Comparison of ENCODE assay signal across 25 cellular contexts in genomic region chr5:99076600-99077253, GRCh38.
A peak's percentile ranks its signal among the peaks of the same experiment; 100 is the strongest.
DNase-seq lines count a peak whose midpoint lies in the region; ATAC-seq, FAIRE-seq and TF ChIP-seq lines count a peak whose summit lies in the region.
"Had no signal": no experiment of that assay in that cellular context is flagged by ENCODE, and none has a peak within 500 bp of the region (broad histone marks: within the 10 kb centered on the region; RNA-seq: fewer than 3 reads in every experiment).

No MANE protein-coding gene starts in this region.

- H3K4me1 Mint-ChIP-seq in activated CD8-positive, alpha-beta T cell treated with anti-CD3 and anti-CD28 coated beads, Interleukin-2, amount 10 ng/mL, durations not matched to agents 7 days and 5 days (ENCODE audit: low read depth), result peaks cover 2% of the 10 kb centered on the region

- H3K4me2 ChIP-seq in K562 (ENCODE audit: insufficient read depth, low read length) (no peak overlapping the region), osteoblast (ENCODE audit: insufficient read depth, low read length) (no peak overlapping the region)
- H3K4me2 ChIP-seq: BLaER1 had no signal

- H2AFZ ChIP-seq in K562 (ENCODE audit: low read depth, low read length) (peak overlapping the region; percentile 57), osteoblast (ENCODE audit: low read length) (no peak overlapping the region)

- no TSS peak for BruUV-seq in K562 (replicated peaks; lab: Mats Ljungman, UMichigan)

- H4K20me1 ChIP-seq in K562 (replicated peaks; ENCODE audit: control insufficient read depth, insufficient read depth, low read length), result no peaks in the 10 kb centered on the region
- no peaks in the 10 kb centered on the region for H4K20me1 ChIP-seq in osteoblast (ENCODE audit: insufficient read depth, low read length)
- H4K20me1 ChIP-seq: BLaER1 had no signal

- H3K9me3 ChIP-seq in K562 (replicated peaks; ENCODE audit: control insufficient read depth, insufficient read depth, low read depth, low read length) (no peaks in the 10 kb centered on the region), WERI-Rb-1 (ENCODE audit: severe bottlenecking) (no peaks in the 10 kb centered on the region), osteoblast (ENCODE audit: low read depth, low read length) (no peaks in the 10 kb centered on the region)
- H3K9me3 ChIP-seq: BLaER1, MG63 had no signal

- CTCF ChIA-PET in K562 (lab: Yijun Ruan, JAX; ENCODE audit: low intra/inter-chr PET ratio), result interaction anchor here (0.7 kb wide), 1 partner anchor 184 kb away, joined by 6 read pairs; no protein-coding TSS in a partner anchor
- CTCF ChIA-PET in activated CD8-positive, alpha-beta T cell treated with anti-CD3 and anti-CD28 coated beads, Interleukin-2, amount 10 ng/mL, durations not matched to agents 7 days and 5 days (lab: Charles Lee), result no interaction called here

- DNase-seq in SK-MEL-5 (ENCODE audit: low read depth, low spot score) (peak; percentile 17), K562 (ENCODE audit: extremely low read depth in 1 of 4, low spot score in 3 of 4) (no peak), WERI-Rb-1 (no peak), GM19238 (ENCODE audit: insufficient read length, low spot score) (no peak), osteoblast (ENCODE audit: insufficient read length, low spot score, missing footprints) (no peak)
- no peak for DNase-seq in activated CD8-positive, alpha-beta T cell treated with anti-CD3 and anti-CD28 coated beads, Interleukin-2, amount 10 ng/mL, durations not matched to agents 7 days and 5 days
- DNase-seq: CD4-positive, alpha-beta T cell; COR-L47; DMS53; HCEC 1CT; KG1; MG63; NCI-H1694; NCI-H2029 treated with DMSO at 0.1 percent for 48 hours; NCI-H446 treated with DMSO at 0.1 percent for 48 hours; NCI-H526; NCI-H82; SHP77 had no signal

- no peak for TF ChIP-seq CTCF in K562 (IDR thresholded peaks at IDR 0.05 in 2 of 3, conservative IDR thresholded peaks at IDR 0.05 in 1 of 3; ENCODE audit: insufficient read depth in 2 of 3, low read depth in 1 of 3, low read length in 3 of 3)
- TF ChIP-seq CTCF in WERI-Rb-1 (IDR thresholded peaks at IDR 0.05; ENCODE audit: low read depth, low read length), result no peak
- TF ChIP-seq CTCF in osteoblast (IDR thresholded peaks at IDR 0.05; ENCODE audit: extremely low read depth, low read depth, low read length), result no peak

- H3K27me3 Mint-ChIP-seq in activated CD8-positive, alpha-beta T cell treated with anti-CD3 and anti-CD28 coated beads, Interleukin-2, amount 10 ng/mL, durations not matched to agents 7 days and 5 days (ENCODE audit: low read depth), result peaks cover under 1% of the 10 kb centered on the region
- H3K27me3 Mint-ChIP-seq: CD4-positive, alpha-beta T cell had no signal

- H3K4me3 Mint-ChIP-seq in activated CD8-positive, alpha-beta T cell treated with anti-CD3 and anti-CD28 coated beads, Interleukin-2, amount 10 ng/mL, durations not matched to agents 7 days and 5 days, result no peak overlapping the region
- H3K4me3 Mint-ChIP-seq: CD4-positive, alpha-beta T cell had no signal

- no peaks in the 10 kb centered on the region for H3K9me1 ChIP-seq in K562 (ENCODE audit: control insufficient read depth, insufficient read depth, low read length)

- no peaks in the 10 kb centered on the region for H3K79me2 ChIP-seq in K562 (ENCODE audit: control insufficient read depth, insufficient read depth, low read length)
- H3K79me2 ChIP-seq in osteoblast (ENCODE audit: insufficient read depth, low read length), result no peaks in the 10 kb centered on the region

- ATAC-seq in GM19035 (IDR thresholded peaks at IDR 0.05; ENCODE audit: unreplicated experiment) (peak; percentile 6), GM21390 (IDR thresholded peaks at IDR 0.05; ENCODE audit: unreplicated experiment) (peak; percentile 8), K562 (peak; percentile 59)
- ATAC-seq in activated CD8-positive, alpha-beta T cell treated with anti-CD3 and anti-CD28 coated beads, Interleukin-2, amount 10 ng/mL, durations not matched to agents 7 days and 5 days, result no peak
- ATAC-seq: Panc1 had no signal

- 0% methylated on average over 4 of the region's 4 CpGs for WGBS in K562 (ENCODE audit: insufficient coverage, low coverage, missing lambda C conversion rate)

- H3K36me3 Mint-ChIP-seq in activated CD8-positive, alpha-beta T cell treated with anti-CD3 and anti-CD28 coated beads, Interleukin-2, amount 10 ng/mL, durations not matched to agents 7 days and 5 days (ENCODE audit: low read depth), result no peaks in the 10 kb centered on the region

- H3K27ac Mint-ChIP-seq in activated CD8-positive, alpha-beta T cell treated with anti-CD3 and anti-CD28 coated beads, Interleukin-2, amount 10 ng/mL, durations not matched to agents 7 days and 5 days, result no peak overlapping the region
- H3K27ac Mint-ChIP-seq: CD4-positive, alpha-beta T cell had no signal

- 0 out of 2 replicates have a peak, but pooled peaks have one; percentile 25 for TF ChIP-seq EP300 in K562 (IDR thresholded peaks at IDR 0.05; ENCODE audit: low read length)

- intact Hi-C loops in K562 (cut with micrococcal nuclease), result no loop called here

- no peak overlapping the region for H3K9ac ChIP-seq in K562 (ENCODE audit: insufficient read depth in 1 of 2, low read depth in 2 of 2, low read length in 2 of 2)
- H3K9ac ChIP-seq: BLaER1 had no signal

- POLR2A ChIA-PET in K562 (lab: Yijun Ruan, JAX), result interaction anchor here (0.7 to 1.0 kb wide), 2 partner anchors 14 to 164 kb away, joined by 3 read pairs; no protein-coding TSS in a partner anchor
- POLR2A ChIA-PET in activated CD8-positive, alpha-beta T cell treated with anti-CD3 and anti-CD28 coated beads, Interleukin-2, amount 10 ng/mL, durations not matched to agents 7 days and 5 days (lab: Charles Lee), result no interaction called here

- in situ Hi-C loops in SK-MEL-5 (cut with HindIII; ENCODE audit: low pct_unique_long_range_greater_than_20kb, low sequenced_read_pairs), result no loop called here
- in situ Hi-C loops in K562 (cut with MboI), result no loop called here

- FAIRE-seq in K562 (lab: Jason Lieb, UNC), result peak; percentile 26
- FAIRE-seq: A204.1, H1 had no signal

- H3K36me3 ChIP-seq in K562 (ENCODE audit: control insufficient read depth, insufficient read depth, low read length), result no peaks in the 10 kb centered on the region
- no peaks in the 10 kb centered on the region for H3K36me3 ChIP-seq in WERI-Rb-1
- H3K36me3 ChIP-seq in osteoblast (ENCODE audit: insufficient read depth, low read length), result no peaks in the 10 kb centered on the region
- H3K36me3 ChIP-seq: BLaER1, MG63 had no signal

- no peak for TF ChIP-seq POLR2A in K562 (conservative IDR thresholded peaks at IDR 0.05)

- H3K27ac ChIP-seq in K562 (ENCODE audit: extremely low read depth, low read depth, low read length) (peak overlapping the region; percentile 20; the same call in 1 of the 3 replicates), WERI-Rb-1 (no peak overlapping the region), osteoblast (ENCODE audit: low read depth, low read length) (no peak overlapping the region)
- H3K27ac ChIP-seq: BLaER1, RWPE1 had no signal

- TF ChIP-seq RAD21 in K562 (CRISPR knock-in tag; conservative IDR thresholded peaks at IDR 0.05 in 1 of 2, IDR thresholded peaks at IDR 0.05 in 1 of 2), result no peak

- H3K9me3 Mint-ChIP-seq in activated CD8-positive, alpha-beta T cell treated with anti-CD3 and anti-CD28 coated beads, Interleukin-2, amount 10 ng/mL, durations not matched to agents 7 days and 5 days (ENCODE audit: insufficient read depth), result no peaks in the 10 kb centered on the region

- peaks cover 5 to 8% of the 10 kb centered on the region in 2 experiments; a peak in 3 of 5 replicates for H3K4me1 ChIP-seq in K562 (replicated peaks in 1 of 2; ENCODE audit: control insufficient read depth in 2 of 2, insufficient read depth in 2 of 2, low read length in 2 of 2)
- no peaks in the 10 kb centered on the region for H3K4me1 ChIP-seq in osteoblast (ENCODE audit: insufficient read depth, low read length)
- H3K4me1 ChIP-seq: BLaER1 had no signal

- H3K27me3 ChIP-seq in K562 (ENCODE audit: control insufficient read depth in 2 of 2, insufficient read depth in 2 of 2, low read length in 2 of 2) (no peaks in the 10 kb centered on the region), WERI-Rb-1 (ENCODE audit: insufficient read depth, low read depth, severe bottlenecking) (no peaks in the 10 kb centered on the region), osteoblast (ENCODE audit: insufficient read depth, low read length) (peaks cover 3% of the 10 kb centered on the region)
- H3K27me3 ChIP-seq: BLaER1, MG63 had no signal

- H3K4me3 ChIP-seq in K562, result no peak overlapping the region
- H3K4me3 ChIP-seq in WERI-Rb-1 (ENCODE audit: low read depth, low read length), result no peak overlapping the region
- H3K4me3 ChIP-seq in osteoblast (ENCODE audit: insufficient read depth, low read length), result no peak overlapping the region
- H3K4me3 ChIP-seq: BLaER1, MG63 had no signal

TF ChIP-seq in K562, 482 proteins besides CTCF, POLR2A, EP300 and RAD21 (continues in another document):
- TF ChIP-seq SMARCA4 (IDR thresholded peaks at IDR 0.05), result peak; percentile 49; the same call in 1 of the 2 replicates
- TF ChIP-seq SREBF1 (IDR thresholded peaks at IDR 0.05; ENCODE audit: borderline replicate concordance, low read depth, low read length), result no peak
- TF ChIP-seq CBFB (CRISPR knock-in tag; IDR thresholded peaks at IDR 0.05), result no peak
- no peak for TF ChIP-seq ZBTB11 (CRISPR knock-in tag; IDR thresholded peaks at IDR 0.05)
- no peak for TF ChIP-seq ZNF408 (CRISPR knock-in tag; IDR thresholded peaks at IDR 0.05; ENCODE audit: low read depth)
- no peak for TF ChIP-seq SNIP1 (IDR thresholded peaks at IDR 0.05; ENCODE audit: low read depth)
- TF ChIP-seq ZNF12 (CRISPR knock-in tag; IDR thresholded peaks at IDR 0.05), result no peak
